Comparison of ENCODE assay signal across 20 cellular contexts in genomic region chr16:11635679-11636171, GRCh38. TPM values are rescaled to one million over a fixed set of nuclear protein-coding genes. Genes with fewer than 3 reads are reported as not detected.
DNase-seq lines count a peak whose midpoint lies in the region; ATAC-seq, FAIRE-seq and TF ChIP-seq lines count a peak whose summit lies in the region.
"Had no signal": no experiment of that assay in that cellular context is flagged by ENCODE, and none has a peak within 500 bp of the region (broad histone marks: within the 10 kb centered on the region; RNA-seq: fewer than 3 reads in every experiment).

No MANE protein-coding gene starts in this region.

- DNase-seq in colonic mucosa (no peak), left colon (no peak), stomach (no peak), AG20443 (ENCODE audit: low spot score) (no peak), D721Med (ENCODE audit: insufficient read length, low spot score) (no peak)
- no peak for DNase-seq in activated CD4-positive, alpha-beta T cell treated with anti-CD3 and anti-CD28 coated beads for 4 hours
- DNase-seq: activated CD4-positive, alpha-beta memory T cell treated with anti-CD3 and anti-CD28 coated beads, Interleukin-2, amount 10 ng/mL, durations not matched to agents 7 days and 5 days; activated naive CD4-positive, alpha-beta T cell treated with anti-CD3 and anti-CD28 coated beads, Interleukin-2, amount 50 U/mL, for 16 hours; activated T-cell treated with anti-CD3 and anti-CD28 coated beads, Interleukin-2, amount 50 U/mL, for 4 hours; gastrocnemius medialis; MG63; naive B cell; SHP77; stimulated activated CD4-positive, alpha-beta T cell treated with anti-CD3 and anti-CD28 coated beads, Interleukin-2, amount 100 ng/mL, for 48 hours had no signal

- intact Hi-C loops in colonic mucosa (cut with DNase I) (no loop called here), left colon (cut with DNase I, micrococcal nuclease) (no loop called here), stomach (cut with DNase I; ENCODE audit: low total_unique reads) (no loop called here)

- no peak for TF ChIP-seq CTCF in colonic mucosa (IDR thresholded peaks at IDR 0.05)
- no peak for TF ChIP-seq CTCF in stomach (IDR thresholded peaks at IDR 0.05)
- TF ChIP-seq CTCF in D721Med (IDR thresholded peaks at IDR 0.05; ENCODE audit: insufficient read depth, missing control alignments), result no peak

- TF ChIP-seq EP300 in stomach (IDR thresholded peaks at IDR 0.05), result no peak

- H3K9me3 ChIP-seq in HUES6 (ENCODE audit: control insufficient read depth, insufficient read depth, low read depth, low read length) (no peaks in the 10 kb centered on the region), colonic mucosa (no peaks in the 10 kb centered on the region), stomach (no peaks in the 10 kb centered on the region)
- H3K9me3 ChIP-seq: ascending aorta, gastrocnemius medialis, MG63 had no signal

- TF ChIP-seq POLR2A in stomach (IDR thresholded peaks at IDR 0.05), result no peak

- H3K4me1 ChIP-seq in HUES6 (ENCODE audit: control insufficient read depth, insufficient read depth, low read length), result peaks cover 35% of the 10 kb centered on the region
- no peaks in the 10 kb centered on the region for H3K4me1 ChIP-seq in colonic mucosa
- peaks cover 14 to 55% (median 35%) of the 10 kb centered on the region in 4 donors for H3K4me1 ChIP-seq in stomach

- H3K36me3 ChIP-seq in HUES6 (ENCODE audit: control insufficient read depth, insufficient read depth, low read length) (no peaks in the 10 kb centered on the region), colonic mucosa (no peaks in the 10 kb centered on the region), stomach (no peaks in the 10 kb centered on the region)
- H3K36me3 ChIP-seq: ascending aorta, gastrocnemius medialis, MG63 had no signal

- H3K4me3 ChIP-seq in HUES6 (ENCODE audit: low read depth, low read length), result peak overlapping the region; percentile 42
- H3K4me3 ChIP-seq in colonic mucosa, result no peak overlapping the region
- H3K4me3 ChIP-seq in stomach, result no peak overlapping the region
- H3K4me3 ChIP-seq: ascending aorta, gastrocnemius medialis, MG63 had no signal

- peak overlapping the region; percentile 25 for H3K9ac ChIP-seq in HUES6 (ENCODE audit: low read length)
- H3K9ac ChIP-seq in colonic mucosa (ENCODE audit: low read depth in 2 of 2, low read length in 2 of 2), result peak overlapping the region; percentile 61 to 73

- ATAC-seq in left colon (peak; percentile 36), GM18867 (IDR thresholded peaks at IDR 0.05; ENCODE audit: unreplicated experiment) (no peak)
- ATAC-seq: activated T-cell treated with anti-CD3 and anti-CD28 coated beads, Interleukin-2, amount 50 U/mL, for 4 hours; gastrocnemius medialis had no signal

- WGBS in stomach, 5 donors, result 63 to 78% (median 65%) methylated on average over 11 to 12 of the region's 12 CpGs

- H3K27ac ChIP-seq in HUES6 (ENCODE audit: low read depth, low read length), result no peak overlapping the region
- peak overlapping the region; percentile 64 for H3K27ac ChIP-seq in colonic mucosa
- H3K27ac ChIP-seq in stomach, result peak overlapping the region; percentile 27 to 79 (median 71)
- H3K27ac ChIP-seq: ascending aorta, gastrocnemius medialis had no signal

- H3K27me3 ChIP-seq in HUES6 (ENCODE audit: control insufficient read depth, insufficient read depth, low read length) (no peaks in the 10 kb centered on the region), colonic mucosa (no peaks in the 10 kb centered on the region), stomach (no peaks in the 10 kb centered on the region)
- H3K27me3 ChIP-seq: ascending aorta, gastrocnemius medialis, MG63 had no signal

- no peak for FAIRE-seq in D721Med (lab: Jason Lieb, UNC)
- FAIRE-seq: endothelial cell of umbilical vein, G401.6, HTR-8/SVneo had no signal

RNA-seq across cellular contexts. Expression of gene SNN, which starts 32.5 kb away (rescaled TPM):
- total RNA-seq in colonic mucosa (1 to 10 TPM; 2.4 to 5.6 TPM), left colon (1 to 10 TPM; 2.4 to 7.6 TPM), stomach (10 to 100 TPM in 4 of 5 donors, 1 to 10 TPM in 1; 2.9 to 25.0 (median 16.0) TPM)
- 10 to 100 TPM in 2 of 3 donors, 1 to 10 TPM in 1; 8.5 to 14.0 (median 11.3) TPM for polyA plus RNA-seq in stomach

RNA-seq across cellular contexts. Expression of gene LITAF, which starts 49.0 kb away (rescaled TPM):
- total RNA-seq in colonic mucosa (100 to 1,000 TPM; 144 to 211 TPM), left colon (100 to 1,000 TPM; 171 to 240 TPM), stomach (100 to 1,000 TPM in 1 of 5 donors, 10 to 100 TPM in 3, 1 to 10 TPM in 1; 9.8 to 211 (median 46.6) TPM)
- polyA plus RNA-seq in stomach, result 100 to 1,000 TPM in 2 of 3 donors, 10 to 100 TPM in 1; 43.7 to 124 (median 118) TPM
